ENCODE assay signal across 30 cellular contexts in the genomic region with DNA sequence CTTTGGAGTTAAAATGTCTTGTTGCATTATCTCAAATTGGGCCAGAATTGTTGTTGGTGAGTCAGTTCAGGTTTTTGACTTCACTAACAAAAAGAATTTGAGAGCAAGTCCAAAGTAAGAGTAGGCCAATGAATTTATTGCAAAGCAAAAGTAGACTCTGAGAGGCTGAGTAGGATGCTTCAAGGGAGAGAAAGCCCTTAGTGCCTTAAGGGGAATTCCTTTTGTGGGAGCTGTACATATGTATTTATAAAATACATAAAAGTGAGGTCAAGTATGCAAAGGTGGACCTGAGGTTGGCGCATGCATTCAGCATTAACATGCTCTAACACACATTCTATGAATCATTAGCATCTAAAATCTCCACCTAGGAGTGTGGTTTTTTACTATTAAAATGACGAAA.
A peak's percentile ranks its signal among the peaks of the same experiment; 100 is the strongest.
DNase-seq lines count a peak whose midpoint lies in the region; ATAC-seq, FAIRE-seq and TF ChIP-seq lines count a peak whose summit lies in the region.
"Had no signal": no experiment of that assay in that cellular context is flagged by ENCODE, and none has a peak within 500 bp of the region (broad histone marks: within the 10 kb centered on the region; RNA-seq: fewer than 3 reads in every experiment).

No MANE protein-coding gene starts in this region.

- intact Hi-C loops in left lung (cut with DNase I): no loop called here

- no peaks in the 10 kb centered on the region for H3K9me3 ChIP-seq in left lung
- H3K9me3 ChIP-seq: Caco-2, psoas muscle, tibial nerve had no signal

- no peaks in the 10 kb centered on the region for H3K4me1 ChIP-seq in left lung
- H3K4me1 ChIP-seq: Caco-2, psoas muscle, tibial nerve had no signal

- no peaks in the 10 kb centered on the region for H3K36me3 ChIP-seq in left lung
- H3K36me3 ChIP-seq: tibial nerve, WERI-Rb-1 had no signal

- H3K27me3 ChIP-seq in left lung: no peaks in the 10 kb centered on the region
- H3K27me3 ChIP-seq: tibial nerve had no signal

- no peak for FAIRE-seq in GM19239 (lab: Jason Lieb, UNC)

- no peak overlapping the region for H3K4me3 ChIP-seq in GM12865 (ENCODE audit: low read depth, low read length)
- no peak overlapping the region for H3K4me3 ChIP-seq in choroid plexus epithelial cell (ENCODE audit: low read depth, low read length)
- no peak overlapping the region for H3K4me3 ChIP-seq in left lung
- H3K4me3 ChIP-seq: mucosa of descending colon, PC-9, psoas muscle, tibial nerve had no signal

- DNase-seq in GM12865 (ENCODE audit: low read depth): peak; percentile 1
- DNase-seq in M059J (ENCODE audit: low read depth): peak; percentile 65
- peak; percentile 16 for DNase-seq in choroid plexus epithelial cell (ENCODE audit: low read depth)
- no peak for DNase-seq in left lung
- DNase-seq in GM19239 (ENCODE audit: insufficient read length, low spot score): no peak
- DNase-seq in NCI-H524 treated with DMSO at 0.1 percent for 48 hours (lab: John Stamatoyannopoulos, UW): no peak
- DNase-seq in stimulated activated naive CD4-positive, alpha-beta T cell treated with Interleukin-2 at 50 U/mL for 16 hours (lab: John Stamatoyannopoulos, UW): no peak
- DNase-seq: activated CD4-positive, alpha-beta T cell treated with anti-CD3 and anti-CD28 coated beads, Interleukin-2, amount 50 U/mL, for 1 hour; activated gamma-delta T cell; activated naive CD8-positive, alpha-beta T cell treated with anti-CD3 and anti-CD28 coated beads for 36 hours; activated T-cell treated with anti-CD3 and anti-CD28 coated beads, Interleukin-2, amount 50 U/mL, for 24 hours; aorta; Caco-2; cortex of kidney; effector memory CD4-positive, alpha-beta T cell; GDM1; mucosa of descending colon; NCI-H1048; NCI-H524; NK-92 treated with Interleukin-12 subunit alpha and Interleukin-12 subunit beta, amount 100 ng/mL, for 24 hours; occipital lobe; PC-9; psoas muscle; SIG-M5; stimulated activated CD4-positive, alpha-beta T cell treated with anti-CD3 and anti-CD28 coated beads, Interleukin-4, amount 100 ng/mL, for 24 hours; SW 1271; WERI-Rb-1 had no signal

- ATAC-seq in left lung: peak; percentile 30
- ATAC-seq: esophagus mucosa; mucosa of descending colon; natural killer cell treated with Interleukin-12 subunit alpha and Interleukin-12 subunit beta and Interleukin-15 and Interleukin-18, amount 100 ng/mL, for 72 hours; psoas muscle had no signal

- no peak overlapping the region for H3K27ac ChIP-seq in left lung
- H3K27ac ChIP-seq: PC-9, psoas muscle, tibial nerve, WERI-Rb-1 had no signal

- TF ChIP-seq CTCF in GM12865 (IDR thresholded peaks at IDR 0.05; ENCODE audit: insufficient read depth, low read depth, low read length, missing control alignments) (no peak), choroid plexus epithelial cell (conservative IDR thresholded peaks at IDR 0.05; ENCODE audit: low read depth, low read length) (no peak), left lung (IDR thresholded peaks at IDR 0.05) (no peak)

Comparison
In these comparisons a context has a peak if more than half of its experiments do, and no peak if none do; other contexts are left out.
1. DNase-seq: peak in GM12865 (single experiment), M059J (single experiment) and choroid plexus epithelial cell (single experiment); none in left lung (0 of 2), GM19239 (single experiment), NCI-H524 treated with DMSO at 0.1 percent for 48 hours (single experiment) and stimulated activated naive CD4-positive, alpha-beta T cell treated with Interleukin-2 at 50 U/mL for 16 hours (single experiment).